Comparison of ENCODE assay signal across 1 cellular context in genomic region chr10:11877506-11877905, GRCh38.
TF ChIP-seq lines count a peak whose summit lies in the region.

No MANE protein-coding gene starts in this region.

TF ChIP-seq in H1, 55 proteins besides CTCF, POLR2A, EP300 and RAD21:
- TF ChIP-seq CREB1 (IDR thresholded peaks at IDR 0.05), result no peak
- no peak for TF ChIP-seq ATF2 (IDR thresholded peaks at IDR 0.05; ENCODE audit: low read length)
- TF ChIP-seq NRF1 (IDR thresholded peaks at IDR 0.05; ENCODE audit: low read depth, low read length), result no peak
- no peak for TF ChIP-seq GTF2F1 (IDR thresholded peaks at IDR 0.05; ENCODE audit: borderline replicate concordance, low read depth, low read length)
- TF ChIP-seq KDM5A (IDR thresholded peaks at IDR 0.05; ENCODE audit: low read length), result no peak
- no peak for TF ChIP-seq RFX5 (IDR thresholded peaks at IDR 0.05; ENCODE audit: borderline replicate concordance, low read depth, low read length)
- no peak for TF ChIP-seq POLR2AphosphoS5 (IDR thresholded peaks at IDR 0.05; ENCODE audit: low read depth, low read length)
- TF ChIP-seq SP4 (IDR thresholded peaks at IDR 0.05; ENCODE audit: low read length), result no peak
- TF ChIP-seq BRCA1 (IDR thresholded peaks at IDR 0.05; ENCODE audit: low read depth, low read length), result no peak
- no peak for TF ChIP-seq TCF12 (IDR thresholded peaks at IDR 0.05; ENCODE audit: low read depth, low read length)
- no peak for TF ChIP-seq CTBP2 (IDR thresholded peaks at IDR 0.05; ENCODE audit: borderline replicate concordance, insufficient read depth, insufficient read length, low read length)
- no peak for TF ChIP-seq CHD2 (IDR thresholded peaks at IDR 0.05; ENCODE audit: low read length)
- TF ChIP-seq SP2 (IDR thresholded peaks at IDR 0.05; ENCODE audit: low read length), result no peak
